ENCODE assay signal across 15 cellular contexts in genomic region chrX:77962068-77962902, GRCh38. TPM values are rescaled to one million over a fixed set of nuclear protein-coding genes. Genes with fewer than 3 reads are reported as not detected.
DNase-seq lines count a peak whose midpoint lies in the region; ATAC-seq, FAIRE-seq and TF ChIP-seq lines count a peak whose summit lies in the region.
"Had no signal": no experiment of that assay in that cellular context is flagged by ENCODE, and none has a peak within 500 bp of the region (broad histone marks: within the 10 kb centered on the region; RNA-seq: fewer than 3 reads in every experiment).

No MANE protein-coding gene starts in this region.

- peak overlapping the region; percentile 79 to 84 for H3K4me3 Mint-ChIP-seq in activated T-cell treated with anti-CD3 and anti-CD28 coated beads, Interleukin-2, amount 50 U/mL, for 72 hours
- H3K4me3 Mint-ChIP-seq: nephron progenitor cell had no signal

- H3K4me1 ChIP-seq in A549: peaks cover 10% of the 10 kb centered on the region; the same call in 1 of the 3 replicates

- H3K27me3 Mint-ChIP-seq in activated T-cell treated with anti-CD3 and anti-CD28 coated beads, Interleukin-2, amount 50 U/mL, for 72 hours (ENCODE audit: low read depth): peaks cover 6% of the 10 kb centered on the region

- peaks cover 38% of the 10 kb centered on the region for H3K4me1 Mint-ChIP-seq in activated T-cell treated with anti-CD3 and anti-CD28 coated beads, Interleukin-2, amount 50 U/mL, for 72 hours (ENCODE audit: low read depth)
- H3K4me1 Mint-ChIP-seq: nephron progenitor cell had no signal

- CTCF ChIA-PET in A549 (lab: Yijun Ruan, JAX): no interaction called here

- intact Hi-C loops in posterior cingulate gyrus (cut with DNase I): no loop called here

- H3K4me3 ChIP-seq in A549 (no peak overlapping the region), fibroblast of pulmonary artery (replicated peaks; ENCODE audit: low read depth, low read length) (no peak overlapping the region)

- FAIRE-seq in A549 (lab: Jason Lieb, UNC): peak; percentile 18

- no peak for ATAC-seq in A549
- ATAC-seq in activated T-cell treated with anti-CD3 and anti-CD28 coated beads, Interleukin-2, amount 50 U/mL, for 72 hours (replicated peaks in 1 of 2): peak; percentile 57 to 59

- H3K27ac ChIP-seq in A549: no peak overlapping the region

- H3K27ac Mint-ChIP-seq in activated T-cell treated with anti-CD3 and anti-CD28 coated beads, Interleukin-2, amount 50 U/mL, for 72 hours: peak overlapping the region; percentile 71
- H3K27ac Mint-ChIP-seq: nephron progenitor cell had no signal

- 0 out of 3 replicates have a peak, but pooled peaks cover 5% of the 10 kb centered on the region for H3K9me3 ChIP-seq in A549

- POLR2A ChIA-PET in A549 (lab: Yijun Ruan, JAX): no interaction called here

- peaks cover 0 to 5% of the 10 kb centered on the region in 2 donors for H3K36me3 Mint-ChIP-seq in activated T-cell treated with anti-CD3 and anti-CD28 coated beads, Interleukin-2, amount 50 U/mL, for 72 hours (ENCODE audit: insufficient read depth in 2 of 2)

- TF ChIP-seq POLR2A in A549 (IDR thresholded peaks at IDR 0.05; ENCODE audit: low read length): no peak

- peaks cover 0 to 2% of the 10 kb centered on the region in 2 donors for H3K9me3 Mint-ChIP-seq in activated T-cell treated with anti-CD3 and anti-CD28 coated beads, Interleukin-2, amount 50 U/mL, for 72 hours

- DNase-seq in A549 (ENCODE audit: low read depth in 1 of 2, low spot score in 1 of 2) (no peak), HCEC 1CT (peak; percentile 36), fibroblast of pulmonary artery (ENCODE audit: low read depth) (peak; percentile 24), posterior cingulate gyrus (no peak), kidney glomerular epithelial cell (lab: John Stamatoyannopoulos, UW) (no peak), activated gamma-delta T cell treated with Interleukin-2 at 50 U/mL for 16 hours (no peak), GM19240 (ENCODE audit: insufficient read length, low spot score) (no peak)
- DNase-seq in activated T-cell treated with anti-CD3 and anti-CD28 coated beads, Interleukin-2, amount 50 U/mL, for 72 hours: no peak
- DNase-seq: GF-D8, Karpas-422, nephron progenitor cell, OCI-M1 had no signal

- no peak for TF ChIP-seq RAD21 in A549 (conservative IDR thresholded peaks at IDR 0.05 in 1 of 2, IDR thresholded peaks at IDR 0.05 in 1 of 2)

- no peak for TF ChIP-seq EP300 in A549 (IDR thresholded peaks at IDR 0.05)

- no peak for TF ChIP-seq CTCF in A549 (IDR thresholded peaks at IDR 0.05)
- no peak for TF ChIP-seq CTCF in fibroblast of pulmonary artery (IDR thresholded peaks at IDR 0.05; ENCODE audit: low read length, missing control alignments)

- WGBS in A549 (ENCODE audit: missing lambda C conversion rate): 88% methylated on average over 13 of the region's 13 CpGs

- H3K4me2 ChIP-seq in A549: peak overlapping the region; percentile 36; the same call in 1 of the 3 replicates

TF ChIP-seq in A549, 52 proteins besides CTCF, POLR2A, EP300 and RAD21:
- TF ChIP-seq ELK1 (IDR thresholded peaks at IDR 0.05; ENCODE audit: low read depth, low read length): no peak
- no peak for TF ChIP-seq ATOH8 (CRISPR knock-in tag; IDR thresholded peaks at IDR 0.05; ENCODE audit: low read depth)
- TF ChIP-seq EHF (CRISPR knock-in tag; IDR thresholded peaks at IDR 0.05): no peak
- TF ChIP-seq KDM5A (IDR thresholded peaks at IDR 0.05): no peak
- no peak for TF ChIP-seq CHD4 (IDR thresholded peaks at IDR 0.05; ENCODE audit: borderline replicate concordance)
- TF ChIP-seq PHF8 (IDR thresholded peaks at IDR 0.05; ENCODE audit: borderline replicate concordance, low read depth): no peak
- no peak for TF ChIP-seq JUNB (IDR thresholded peaks at IDR 0.05)
- TF ChIP-seq NR3C1 (IDR thresholded peaks at IDR 0.05): no peak
- no peak for TF ChIP-seq CBX8 (IDR thresholded peaks at IDR 0.05)
- no peak for TF ChIP-seq PBX3 (IDR thresholded peaks at IDR 0.05)
- TF ChIP-seq CHD2 (IDR thresholded peaks at IDR 0.05; ENCODE audit: low read length, partially characterized antibody): no peak
- TF ChIP-seq NPAS2 (CRISPR knock-in tag; IDR thresholded peaks at IDR 0.05; ENCODE audit: borderline replicate concordance): no peak
- no peak for TF ChIP-seq HDAC2 (IDR thresholded peaks at IDR 0.05)
- TF ChIP-seq FOSL2 (IDR thresholded peaks at IDR 0.05): no peak
- TF ChIP-seq FOSL2 (CRISPR knock-in tag; IDR thresholded peaks at IDR 0.05): no peak
- no peak for TF ChIP-seq ZFP36 (IDR thresholded peaks at IDR 0.05; ENCODE audit: borderline replicate concordance, partially characterized antibody)
- TF ChIP-seq ZSCAN20 (CRISPR knock-in tag; IDR thresholded peaks at IDR 0.05): no peak
- TF ChIP-seq EHMT2 (IDR thresholded peaks at IDR 0.05; ENCODE audit: low read depth): no peak
TF ChIP-seq in A549: peak in this region for 0.

RNA-seq across cellular contexts. Expression of gene PGAM4, which starts 7.2 kb away (rescaled TPM):
- polyA plus RNA-seq in A549 (2011; rRNA removed): 0.22 TPM in 1 of 2 replicates, not detected in the other
- polyA plus RNA-seq in A549 (2012; cell fraction: cytosol; rRNA removed): not detected in 2 replicates
- polyA plus RNA-seq in A549 (2012; cell fraction: nucleus; rRNA removed): not detected in 2 replicates
- polyA plus RNA-seq in A549 (2017; fragmentation: RNase III; extraction: RNeasy Plus Mini Kit Qiagen cat#74134 plus additional on column Dnase treatment): 0.17 TPM in 1 of 3 replicates, not detected in the others
- not detected in 2 replicates for polyA minus RNA-seq in A549 (2011; rRNA and poly(A)+ RNA removed)
- total RNA-seq in activated T-cell treated with anti-CD3 and anti-CD28 coated beads, Interleukin-2, amount 50 U/mL, for 72 hours: not detected
- total RNA-seq: cerebellum, skeletal muscle tissue, urinary bladder had no signal

RNA-seq across cellular contexts. Expression of gene ATP7A, which starts 51.8 kb away (rescaled TPM):
- polyA plus RNA-seq in A549 (2011; rRNA removed) (12.2 and 13.0 TPM in 2 replicates), A549 (2017; fragmentation: RNase III; extraction: RNeasy Plus Mini Kit Qiagen cat#74134 plus additional on column Dnase treatment) (6.0 to 6.8 TPM (median 6.5 TPM) in 3 replicates)
- 1.1 and 1.4 TPM in 2 replicates for polyA plus RNA-seq in A549 (2012; cell fraction: cytosol; rRNA removed)
- polyA plus RNA-seq in A549 (2012; cell fraction: nucleus; rRNA removed): 1.1 and 1.6 TPM in 2 replicates
- 15.8 and 18.4 TPM in 2 replicates for polyA minus RNA-seq in A549 (2011; rRNA and poly(A)+ RNA removed)
- total RNA-seq in activated T-cell treated with anti-CD3 and anti-CD28 coated beads, Interleukin-2, amount 50 U/mL, for 72 hours: 10 to 100 TPM in 1 of 2 donors, 1 to 10 TPM in 1; 9.9 to 10.1 TPM

Comparison
In these comparisons a context has a peak if more than half of its experiments do, and no peak if none do; other contexts are left out.
1. ATAC-seq: peak in activated T-cell treated with anti-CD3 and anti-CD28 coated beads, Interleukin-2, amount 50 U/mL, for 72 hours (2 of 2); none in A549 (0 of 2).
2. DNase-seq: peak in HCEC 1CT (single experiment) and fibroblast of pulmonary artery (single experiment); none in A549 (0 of 2), activated T-cell treated with anti-CD3 and anti-CD28 coated beads, Interleukin-2, amount 50 U/mL, for 72 hours (0 of 2), posterior cingulate gyrus (0 of 10), kidney glomerular epithelial cell (single experiment), activated gamma-delta T cell treated with Interleukin-2 at 50 U/mL for 16 hours (single experiment) and GM19240 (single experiment).